9 cellular contexts compared by ENCODE assay signal in genomic region chrX:29090811-29091210, GRCh38.
DNase-seq lines count a peak whose midpoint lies in the region; ATAC-seq, FAIRE-seq and TF ChIP-seq lines count a peak whose summit lies in the region.
"Had no signal": no experiment of that assay in that cellular context is flagged by ENCODE, and none has a peak within 500 bp of the region (broad histone marks: within the 10 kb centered on the region; RNA-seq: fewer than 3 reads in every experiment).

No MANE protein-coding gene starts in this region.

- H3K9me3 Mint-ChIP-seq in GM23338 = no peaks in the 10 kb centered on the region
- H3K9me3 Mint-ChIP-seq in neural progenitor cell = no peaks in the 10 kb centered on the region
- no peaks in the 10 kb centered on the region for H3K9me3 Mint-ChIP-seq in stimulated activated naive CD8-positive, alpha-beta T cell treated with anti-CD3 and anti-CD28 coated beads, Interleukin-15, amount 100 ng/mL, for 72 hours
- H3K9me3 Mint-ChIP-seq: activated CD4-positive, alpha-beta T cell treated with anti-CD3 and anti-CD28 coated beads, Interleukin-2, amount 10 ng/mL, durations not matched to agents 24 days and 14 days had no signal

- H3K4me2 ChIP-seq in GM23338 = no peak overlapping the region
- H3K4me2 ChIP-seq in OCI-LY3 (ENCODE audit: low read length) = no peak overlapping the region
- no peak overlapping the region for H3K4me2 ChIP-seq in fibroblast of lung (ENCODE audit: extremely low read depth, insufficient read depth, low read length)
- no peak overlapping the region for H3K4me2 ChIP-seq in neural progenitor cell

- ATAC-seq in GM23338 = no peak
- ATAC-seq in stimulated activated naive CD8-positive, alpha-beta T cell treated with anti-CD3 and anti-CD28 coated beads, Interleukin-15, amount 100 ng/mL, for 72 hours = no peak

- no peaks in the 10 kb centered on the region for H3K9me3 ChIP-seq in OCI-LY3 (ENCODE audit: insufficient read depth, low read length)
- no peaks in the 10 kb centered on the region for H3K9me3 ChIP-seq in fibroblast of lung (ENCODE audit: control insufficient read depth, insufficient read depth, low read depth, low read length)
- H3K9me3 ChIP-seq in neural progenitor cell (ENCODE audit: low read depth) = no peaks in the 10 kb centered on the region
- H3K9me3 ChIP-seq: ascending aorta had no signal

- H3K27me3 Mint-ChIP-seq in GM23338 (ENCODE audit: insufficient read depth, low read depth, poor library complexity) = no peaks in the 10 kb centered on the region
- no peaks in the 10 kb centered on the region for H3K27me3 Mint-ChIP-seq in neural progenitor cell (ENCODE audit: insufficient read depth, low read depth)
- H3K27me3 Mint-ChIP-seq in stimulated activated naive CD8-positive, alpha-beta T cell treated with anti-CD3 and anti-CD28 coated beads, Interleukin-15, amount 100 ng/mL, for 72 hours = no peaks in the 10 kb centered on the region
- H3K27me3 Mint-ChIP-seq: activated CD4-positive, alpha-beta T cell treated with anti-CD3 and anti-CD28 coated beads, Interleukin-2, amount 10 ng/mL, durations not matched to agents 24 days and 14 days had no signal

- H2AFZ ChIP-seq in GM23338 (no peak overlapping the region), OCI-LY3 (ENCODE audit: low read depth, low read length) (no peak overlapping the region), fibroblast of lung (ENCODE audit: low read length) (no peak overlapping the region), neural progenitor cell (replicated peaks) (no peak overlapping the region)

- no peak for FAIRE-seq in H54 (lab: Jason Lieb, UNC)

- H3K79me2 ChIP-seq in GM23338 (replicated peaks; ENCODE audit: insufficient read depth) = no peaks in the 10 kb centered on the region
- H3K79me2 ChIP-seq in OCI-LY3 (ENCODE audit: low read length) = no peaks in the 10 kb centered on the region
- no peaks in the 10 kb centered on the region for H3K79me2 ChIP-seq in fibroblast of lung (ENCODE audit: control insufficient read depth, insufficient read depth, low read length)
- H3K79me2 ChIP-seq in neural progenitor cell (ENCODE audit: low read depth) = no peaks in the 10 kb centered on the region

- DNase-seq in GM23338 (ENCODE audit: low spot score) (peak; percentile 12), fibroblast of lung (ENCODE audit: low read depth in 2 of 2) (peak; percentile 19 to 44), neural progenitor cell (ENCODE audit: low spot score) (peak; percentile 35), H54 (ENCODE audit: insufficient read length, low spot score) (no peak), SW 1271 (lab: John Stamatoyannopoulos, UW) (no peak)
- no peak for DNase-seq in stimulated activated naive CD8-positive, alpha-beta T cell treated with anti-CD3 and anti-CD28 coated beads, Interleukin-15, amount 100 ng/mL, for 72 hours
- DNase-seq: activated CD4-positive, alpha-beta T cell treated with anti-CD3 and anti-CD28 coated beads, Interleukin-2, amount 10 ng/mL, durations not matched to agents 24 days and 14 days had no signal

- H3K27me3 ChIP-seq in GM23338 (ENCODE audit: insufficient read depth) (no peaks in the 10 kb centered on the region), OCI-LY3 (ENCODE audit: low read depth, low read length) (no peaks in the 10 kb centered on the region), fibroblast of lung (ENCODE audit: control insufficient read depth, insufficient read depth, low read length) (no peaks in the 10 kb centered on the region), neural progenitor cell (no peaks in the 10 kb centered on the region)
- H3K27me3 ChIP-seq: ascending aorta had no signal

- H3K36me3 ChIP-seq in GM23338 (ENCODE audit: insufficient read depth) (no peaks in the 10 kb centered on the region), OCI-LY3 (replicated peaks; ENCODE audit: low read depth, low read length) (no peaks in the 10 kb centered on the region), fibroblast of lung (ENCODE audit: control insufficient read depth, insufficient read depth, low read length) (no peaks in the 10 kb centered on the region), neural progenitor cell (no peaks in the 10 kb centered on the region)
- H3K36me3 ChIP-seq: ascending aorta had no signal

- H3K27ac Mint-ChIP-seq in GM23338 (no peak overlapping the region), neural progenitor cell (no peak overlapping the region)
- H3K27ac Mint-ChIP-seq in stimulated activated naive CD8-positive, alpha-beta T cell treated with anti-CD3 and anti-CD28 coated beads, Interleukin-15, amount 100 ng/mL, for 72 hours = no peak overlapping the region
- H3K27ac Mint-ChIP-seq: activated CD4-positive, alpha-beta T cell treated with anti-CD3 and anti-CD28 coated beads, Interleukin-2, amount 10 ng/mL, durations not matched to agents 24 days and 14 days had no signal

- no peaks in the 10 kb centered on the region for H3K4me1 ChIP-seq in GM23338 (ENCODE audit: insufficient read depth)
- no peaks in the 10 kb centered on the region for H3K4me1 ChIP-seq in OCI-LY3 (ENCODE audit: low read length)
- no peaks in the 10 kb centered on the region for H3K4me1 ChIP-seq in fibroblast of lung (ENCODE audit: control insufficient read depth, extremely low read depth, insufficient read depth, low read length)
- H3K4me1 ChIP-seq in neural progenitor cell = peaks cover 5% of the 10 kb centered on the region
- H3K4me1 ChIP-seq: ascending aorta had no signal

- no peak for TF ChIP-seq POLR2A in H54 (IDR thresholded peaks at IDR 0.05; ENCODE audit: low read depth, low read length)

- no peaks in the 10 kb centered on the region for H3K9me2 ChIP-seq in GM23338 (ENCODE audit: insufficient read depth)

- H3K27ac ChIP-seq in GM23338 (ENCODE audit: low read depth) (no peak overlapping the region), OCI-LY3 (ENCODE audit: low read length) (no peak overlapping the region), fibroblast of lung (ENCODE audit: insufficient read depth, low read length) (no peak overlapping the region), neural progenitor cell (no peak overlapping the region)
- H3K27ac ChIP-seq: ascending aorta had no signal

- H3K4me3 Mint-ChIP-seq in GM23338 = no peak overlapping the region
- H3K4me3 Mint-ChIP-seq in neural progenitor cell = no peak overlapping the region
- H3K4me3 Mint-ChIP-seq in stimulated activated naive CD8-positive, alpha-beta T cell treated with anti-CD3 and anti-CD28 coated beads, Interleukin-15, amount 100 ng/mL, for 72 hours = no peak overlapping the region
- H3K4me3 Mint-ChIP-seq: activated CD4-positive, alpha-beta T cell treated with anti-CD3 and anti-CD28 coated beads, Interleukin-2, amount 10 ng/mL, durations not matched to agents 24 days and 14 days had no signal

- TF ChIP-seq CTCF in GM23338 (conservative IDR thresholded peaks at IDR 0.05; ENCODE audit: low read depth in 2 of 2) = peak; percentile 53 to 68
- peak; percentile 67 for TF ChIP-seq CTCF in OCI-LY3 (IDR thresholded peaks at IDR 0.05; ENCODE audit: low read depth, low read length)
- peak; percentile 14 to 17 for TF ChIP-seq CTCF in fibroblast of lung (conservative IDR thresholded peaks at IDR 0.05 in 1 of 2, IDR thresholded peaks at IDR 0.05 in 1 of 2; ENCODE audit: low read depth in 1 of 2, low read length in 2 of 2)
- peak; percentile 63 for TF ChIP-seq CTCF in neural progenitor cell (IDR thresholded peaks at IDR 0.05)

- H3K36me3 Mint-ChIP-seq in GM23338 (ENCODE audit: low read depth) = no peaks in the 10 kb centered on the region
- H3K36me3 Mint-ChIP-seq in neural progenitor cell = no peaks in the 10 kb centered on the region

- H4K20me1 ChIP-seq in GM23338 (replicated peaks; ENCODE audit: insufficient read depth) (no peaks in the 10 kb centered on the region), OCI-LY3 (ENCODE audit: insufficient read depth, low read length) (no peaks in the 10 kb centered on the region), fibroblast of lung (ENCODE audit: control insufficient read depth, extremely low read depth, insufficient read depth, low read length) (no peaks in the 10 kb centered on the region), neural progenitor cell (ENCODE audit: low read depth) (no peaks in the 10 kb centered on the region)

- no peak overlapping the region for H3K4me3 ChIP-seq in GM23338
- no peak overlapping the region for H3K4me3 ChIP-seq in OCI-LY3 (ENCODE audit: low read length)
- no peak overlapping the region for H3K4me3 ChIP-seq in fibroblast of lung (replicated peaks in 1 of 4; ENCODE audit: control extremely low read depth in 1 of 4, insufficient read depth in 1 of 4, low read depth in 3 of 4, low read length in 4 of 4)
- no peak overlapping the region for H3K4me3 ChIP-seq in neural progenitor cell
- H3K4me3 ChIP-seq: ascending aorta had no signal

- H3K4me1 Mint-ChIP-seq in GM23338 = no peaks in the 10 kb centered on the region
- no peaks in the 10 kb centered on the region for H3K4me1 Mint-ChIP-seq in neural progenitor cell
- H3K4me1 Mint-ChIP-seq in stimulated activated naive CD8-positive, alpha-beta T cell treated with anti-CD3 and anti-CD28 coated beads, Interleukin-15, amount 100 ng/mL, for 72 hours = no peaks in the 10 kb centered on the region
- H3K4me1 Mint-ChIP-seq: activated CD4-positive, alpha-beta T cell treated with anti-CD3 and anti-CD28 coated beads, Interleukin-2, amount 10 ng/mL, durations not matched to agents 24 days and 14 days had no signal

- H3F3A ChIP-seq in GM23338 (replicated peaks; ENCODE audit: low read depth) (no peaks in the 10 kb centered on the region), neural progenitor cell (ENCODE audit: low read depth) (no peaks in the 10 kb centered on the region)

- H3K9ac ChIP-seq in OCI-LY3 (ENCODE audit: low read length) (no peak overlapping the region), fibroblast of lung (ENCODE audit: insufficient read depth, low read length) (no peak overlapping the region), neural progenitor cell (no peak overlapping the region)

TF ChIP-seq in GM23338, 12 proteins besides CTCF, POLR2A, EP300 and RAD21 (continues in another document):
- no peak for TF ChIP-seq EZH2 (IDR thresholded peaks at IDR 0.05; ENCODE audit: low read depth, unreplicated experiment)
- no peak for TF ChIP-seq ZNF331 (CRISPR knock-in tag; IDR thresholded peaks at IDR 0.05; ENCODE audit: low read depth)
- no peak for TF ChIP-seq POLR2AphosphoS5 (IDR thresholded peaks at IDR 0.05; ENCODE audit: low read depth)
- no peak for TF ChIP-seq NANOG (IDR thresholded peaks at IDR 0.05; ENCODE audit: borderline replicate concordance)
- TF ChIP-seq ZNF114 (CRISPR knock-in tag; IDR thresholded peaks at IDR 0.05) = no peak

Comparison
In these comparisons a context has a peak if more than half of its experiments do, and no peak if none do; other contexts are left out.
1. DNase-seq: peak in GM23338 (single experiment), fibroblast of lung (2 of 2) and neural progenitor cell (single experiment); none in H54 (single experiment), SW 1271 (0 of 2) and stimulated activated naive CD8-positive, alpha-beta T cell treated with anti-CD3 and anti-CD28 coated beads, Interleukin-15, amount 100 ng/mL, for 72 hours (0 of 2).
2. CTCF ChIP-seq: peak in every context shown above with its lines; median percentile 67 in OCI-LY3; 63 in neural progenitor cell; 60 in GM23338; 16 in fibroblast of lung.